In genomic region chr20:60500038-60500701, GRCh38 we compare ENCODE assay signal across 25 cellular contexts.
"Had no signal": no experiment of that assay in that cellular context is flagged by ENCODE, and none has a peak within 500 bp of the region (broad histone marks: within the 10 kb centered on the region; RNA-seq: fewer than 3 reads in every experiment).

No MANE protein-coding gene starts in this region.

- H3K36me3 ChIP-seq: colonic mucosa, gastroesophageal sphincter, heart left ventricle, left lung had no signal

- H3K4me2 ChIP-seq: hepatocyte had no signal

- FAIRE-seq: endometrium, frontal cortex, keratinocyte had no signal

- H3K4me3 ChIP-seq: colonic mucosa, gastroesophageal sphincter, heart left ventricle, hepatocyte, left lung, lung had no signal

- H3K9me3 ChIP-seq: colonic mucosa, gastroesophageal sphincter, heart left ventricle, left lung had no signal

- H3K27me3 ChIP-seq: colonic mucosa, foreskin keratinocyte, left lung had no signal

- H3K79me2 ChIP-seq: hepatocyte had no signal

- H2AFZ ChIP-seq: hepatocyte had no signal

- H3K27ac ChIP-seq: colonic mucosa, epithelial cell of prostate, foreskin keratinocyte, gastroesophageal sphincter, heart left ventricle, hepatocyte, left lung had no signal

- H3K4me1 ChIP-seq: colonic mucosa, gastroesophageal sphincter, heart left ventricle, left lung had no signal

- DNase-seq: colonic mucosa; cortex of kidney; effector CD8-positive, alpha-beta T cell; effector memory CD8-positive, alpha-beta T cell; endodermal cell; erythroblast; foreskin keratinocyte; heart left ventricle; hypothalamus; immature natural killer cell; left cardiac atrium; left lung; left ventricle myocardium superior; mammary epithelial cell; mesendoderm; midbrain; naive thymus-derived CD4-positive, alpha-beta T cell had no signal

- ATAC-seq: effector memory CD8-positive, alpha-beta T cell; esophagus mucosa; foreskin keratinocyte; gastroesophageal sphincter; left cardiac atrium; left lung; left ventricle myocardium superior had no signal
